15 cellular contexts compared by ENCODE assay signal in genomic region chr19:27972291-27973040, GRCh38.
DNase-seq lines count a peak whose midpoint lies in the region; ATAC-seq, FAIRE-seq and TF ChIP-seq lines count a peak whose summit lies in the region.
"Had no signal": no experiment of that assay in that cellular context is flagged by ENCODE, and none has a peak within 500 bp of the region (broad histone marks: within the 10 kb centered on the region; RNA-seq: fewer than 3 reads in every experiment).

No MANE protein-coding gene starts in this region.

- H3K36me3 ChIP-seq in MG63 (no peaks in the 10 kb centered on the region), bronchial epithelial cell (ENCODE audit: control insufficient read depth, insufficient read depth, low read length) (no peaks in the 10 kb centered on the region), mucosa of descending colon (ENCODE audit: low read depth) (no peaks in the 10 kb centered on the region)
- H3K36me3 ChIP-seq: BE2C had no signal

- peak; percentile 71 for DNase-seq in AG20443 (ENCODE audit: low spot score)
- peak; percentile 23 for DNase-seq in MG63
- DNase-seq in bronchial epithelial cell (ENCODE audit: low read depth): peak; percentile 13
- DNase-seq in mucosa of descending colon: no peak
- no peak for DNase-seq in iPS-NIHi11 (ENCODE audit: low spot score)
- DNase-seq: activated CD4-positive, alpha-beta T cell treated with anti-CD3 and anti-CD28 coated beads, Interleukin-2, amount 10 ng/mL, durations not matched to agents 7 days and 5 days; activated naive CD4-positive, alpha-beta T cell treated with anti-CD3 and anti-CD28 coated beads, Interleukin-2, amount 50 U/mL, for 16 hours; BE2C; effector CD4-positive, alpha-beta T cell; NCI-H1694; nephron progenitor cell; stimulated activated CD4-positive, alpha-beta T cell treated with anti-CD3 and anti-CD28 coated beads, Interleukin-2, amount 100 ng/mL, for 48 hours had no signal

- TF ChIP-seq CTCF in bronchial epithelial cell (IDR thresholded peaks at IDR 0.05; ENCODE audit: insufficient read depth, low read length, severe bottlenecking) (no peak), mucosa of descending colon (IDR thresholded peaks at IDR 0.05) (no peak)

- no peaks in the 10 kb centered on the region for H3K4me1 ChIP-seq in mucosa of descending colon (ENCODE audit: low read depth)
- H3K4me1 ChIP-seq: BE2C had no signal

- H3K27me3 ChIP-seq in MG63 (no peaks in the 10 kb centered on the region), bronchial epithelial cell (ENCODE audit: control insufficient read depth, insufficient read depth, low read length) (no peaks in the 10 kb centered on the region)
- H3K27me3 ChIP-seq: BE2C had no signal

- H3K9me3 ChIP-seq in MG63 (no peaks in the 10 kb centered on the region), mucosa of descending colon (no peaks in the 10 kb centered on the region)
- H3K9me3 ChIP-seq: BE2C had no signal

- FAIRE-seq in bronchial epithelial cell (lab: Jason Lieb, UNC): no peak

- intact Hi-C loops in mucosa of descending colon (cut with DNase I, micrococcal nuclease): loop anchor here in 1 of 2 donors (5.0 kb wide), 1 partner anchor 355 kb away; no protein-coding TSS in a partner anchor

- H3K4me3 ChIP-seq in MG63 (no peak overlapping the region), bronchial epithelial cell (ENCODE audit: low read depth, low read length) (no peak overlapping the region), mucosa of descending colon (no peak overlapping the region)

- ATAC-seq in mucosa of descending colon (peak; percentile 51), HG02678 (IDR thresholded peaks at IDR 0.05; ENCODE audit: unreplicated experiment) (no peak), GM21360 (IDR thresholded peaks at IDR 0.05; ENCODE audit: unreplicated experiment) (no peak), GM18867 (IDR thresholded peaks at IDR 0.05; ENCODE audit: unreplicated experiment) (no peak)

Comparison
In these comparisons a context has a peak if more than half of its experiments do, and no peak if none do; other contexts are left out.
1. DNase-seq: peak in AG20443 (single experiment), MG63 (single experiment) and bronchial epithelial cell (single experiment); none in mucosa of descending colon (0 of 3) and iPS-NIHi11 (single experiment).